In genomic region chr11:78714539-78714938, GRCh38 we compare ENCODE assay signal across 17 cellular contexts.
DNase-seq lines count a peak whose midpoint lies in the region; ATAC-seq, FAIRE-seq and TF ChIP-seq lines count a peak whose summit lies in the region.
"Had no signal": no experiment of that assay in that cellular context is flagged by ENCODE, and none has a peak within 500 bp of the region (broad histone marks: within the 10 kb centered on the region; RNA-seq: fewer than 3 reads in every experiment).

No MANE protein-coding gene starts in this region.

- intact Hi-C loops in left ventricle myocardium superior (cut with micrococcal nuclease) = no loop called here

- TF ChIP-seq POLR2A in H1 (IDR thresholded peaks at IDR 0.05; ENCODE audit: control extremely low read depth in 1 of 2, low read depth in 2 of 2, low read length in 2 of 2) = no peak

- POLR2A ChIA-PET in H1 (lab: Charles Lee; ENCODE audit: partially characterized antibody) = interaction anchor here (2.5 kb wide), 1 partner anchor 69 kb away, joined by 7 read pairs; no protein-coding TSS in a partner anchor

- H3K79me1 ChIP-seq in H1 (ENCODE audit: low read depth, low read length) = no peaks in the 10 kb centered on the region

- no peak overlapping the region for H2BK15ac ChIP-seq in H1 (ENCODE audit: low read length)

- H2AK5ac ChIP-seq in H1 (ENCODE audit: low read depth, low read length) = no peak overlapping the region

- H3K14ac ChIP-seq in H1 (ENCODE audit: insufficient read length) = no peak overlapping the region

- no peak overlapping the region for H3K9ac ChIP-seq in H1 (replicated peaks in 1 of 4; ENCODE audit: extremely low read depth in 1 of 4, low read depth in 3 of 4, low read length in 3 of 4)

- no peak overlapping the region for H3K4me3 ChIP-seq in cardiac muscle cell
- no peak overlapping the region for H3K4me3 ChIP-seq in H1 (ENCODE audit: extremely low read depth in 1 of 4, insufficient read depth in 2 of 4, low read depth in 3 of 4, low read length in 4 of 4)
- H3K4me3 ChIP-seq: ascending aorta had no signal

- H3K27ac ChIP-seq in cardiac muscle cell (peak overlapping the region; percentile 8), H1 (ENCODE audit: low read depth, low read length) (no peak overlapping the region)
- H3K27ac ChIP-seq: ascending aorta had no signal

- H2BK12ac ChIP-seq in H1 (ENCODE audit: low read depth, low read length) = no peak overlapping the region

- no peak overlapping the region for H4K8ac ChIP-seq in H1 (ENCODE audit: extremely low read depth, insufficient read depth, low read length)

- H3K23me2 ChIP-seq in H1 (ENCODE audit: low read depth, low read length) = no peaks in the 10 kb centered on the region

- TF ChIP-seq CTCF in cardiac muscle cell (IDR thresholded peaks at IDR 0.05; ENCODE audit: low read depth, low read length) (no peak), H1 (IDR thresholded peaks at IDR 0.05; ENCODE audit: control extremely low read depth in 1 of 3, insufficient read depth in 1 of 3, low read depth in 1 of 3, low read length in 3 of 3) (no peak)

- 78% methylated on average over 3 of the region's 3 CpGs; no CpG with 5 or more reads in 1 of the 2 experiments for whole genome bisulfite sequencing in H1 (ENCODE audit: extremely low coverage in 1 of 2, insufficient coverage in 1 of 2, insufficient read length in 1 of 2, insufficient replicate concordance in 2 of 2, low coverage in 1 of 2, low lambda C conversion rate in 2 of 2, missing lambda C conversion rate in 1 of 2), 2 experiments

- TF ChIP-seq RAD21 in H1 (IDR thresholded peaks at IDR 0.05 in 1 of 2, conservative IDR thresholded peaks at IDR 0.05 in 1 of 2; ENCODE audit: low read depth in 2 of 2, low read length in 2 of 2) = no peak

- no peaks in the 10 kb centered on the region for H3K79me2 ChIP-seq in H1 (ENCODE audit: control insufficient read depth in 1 of 2, insufficient read depth in 2 of 2, low read length in 2 of 2)

- FAIRE-seq in H1 (lab: Jason Lieb, UNC) (no peak), urothelium cell line (lab: Jason Lieb, UNC) (peak; percentile 97)
- FAIRE-seq: colon had no signal

- no peak for ATAC-seq in left ventricle myocardium superior
- ATAC-seq: stimulated activated naive CD8-positive, alpha-beta T cell treated with anti-CD3 and anti-CD28 coated beads, Interleukin-15, Interleukin-2, amounts not matched to agents 100 U/mL and 50 U/mL, for 24 hours had no signal

- no peak overlapping the region for H3K18ac ChIP-seq in H1 (ENCODE audit: extremely low read depth, low read length)

- H4K91ac ChIP-seq in H1 (replicated peaks; ENCODE audit: insufficient read length, low read length) = no peak overlapping the region

- peaks cover 0 to 2% of the 10 kb centered on the region in 2 experiments for H4K20me1 ChIP-seq in H1 (replicated peaks in 1 of 2; ENCODE audit: control insufficient read depth in 1 of 2, insufficient read depth in 2 of 2, low read length in 2 of 2)

- DNase-seq in cardiac muscle cell (ENCODE audit: low read depth in 1 of 2, low spot score in 1 of 2) (no peak), left ventricle myocardium superior (no peak), NCI-H510A treated with DMSO at 0.1 percent for 48 hours (lab: John Stamatoyannopoulos, UW) (peak; percentile 95), H1 (ENCODE audit: low read depth in 1 of 2, low spot score in 2 of 2) (no peak), urothelium cell line (ENCODE audit: low spot score) (no peak), A172 (ENCODE audit: low spot score) (no peak), retina (no peak)
- no peak for DNase-seq in activated CD4-positive, CD25-positive, alpha-beta regulatory T cell (lab: John Stamatoyannopoulos, UW)
- DNase-seq: 8988T; activated CD4-positive, alpha-beta T cell treated with anti-CD3 and anti-CD28 coated beads for 1 hour; C1 segment of cervical spinal cord; foreskin melanocyte; KG1; Right ventricle myocardium superior; stimulated activated naive CD8-positive, alpha-beta T cell treated with anti-CD3 and anti-CD28 coated beads, Interleukin-15, Interleukin-2, amounts not matched to agents 100 U/mL and 50 U/mL, for 24 hours had no signal

- H2AFZ ChIP-seq in H1 (ENCODE audit: low read length) = no peak overlapping the region

- H3K4ac ChIP-seq in H1 (replicated peaks; ENCODE audit: insufficient read length, low read depth, low read length) = no peak overlapping the region

- no peaks in the 10 kb centered on the region for H3K9me3 ChIP-seq in cardiac muscle cell (ENCODE audit: low read depth)
- H3K9me3 ChIP-seq in H1 (ENCODE audit: insufficient read depth in 2 of 2, low read depth in 1 of 2, low read length in 1 of 2) = no peaks in the 10 kb centered on the region
- H3K9me3 ChIP-seq: ascending aorta had no signal

- no peak overlapping the region for H2BK120ac ChIP-seq in H1 (replicated peaks; ENCODE audit: low read depth, low read length)

- H3K4me1 ChIP-seq in cardiac muscle cell (ENCODE audit: low read depth) = peaks cover 23% of the 10 kb centered on the region
- H3K4me1 ChIP-seq in H1 (replicated peaks in 1 of 4; ENCODE audit: control insufficient read depth in 3 of 4, insufficient read depth in 4 of 4, low read length in 3 of 4) = no peaks in the 10 kb centered on the region
- H3K4me1 ChIP-seq: ascending aorta had no signal

- H3K23ac ChIP-seq in H1 (ENCODE audit: insufficient read length) = no peak overlapping the region

- H3K27me3 ChIP-seq in cardiac muscle cell (no peaks in the 10 kb centered on the region), H1 (replicated peaks in 1 of 4; ENCODE audit: control insufficient read depth in 3 of 4, extremely low read depth in 1 of 4, insufficient read depth in 3 of 4, low read length in 3 of 4) (no peaks in the 10 kb centered on the region)
- H3K27me3 ChIP-seq: ascending aorta had no signal

- H3K4me2 ChIP-seq in H1 (ENCODE audit: insufficient read depth in 1 of 2, low read depth in 2 of 2, low read length in 2 of 2) = no peak overlapping the region

- H2BK5ac ChIP-seq in H1 (ENCODE audit: low read depth, low read length) = no peak overlapping the region

- CTCF ChIA-PET in H1 (lab: Charles Lee; ENCODE audit: partially characterized antibody) = interaction anchor here (0.8 to 14.2 kb wide), 29 partner anchors 9 to 385 kb away, joined by 3 to 314 read pairs (median 7); no protein-coding TSS in a partner anchor

- no peaks in the 10 kb centered on the region for H3K36me3 ChIP-seq in cardiac muscle cell
- no peaks in the 10 kb centered on the region for H3K36me3 ChIP-seq in H1 (ENCODE audit: control insufficient read depth in 2 of 4, insufficient read depth in 4 of 4, low read length in 3 of 4)
- H3K36me3 ChIP-seq: ascending aorta had no signal

- H2BK20ac ChIP-seq in H1 (ENCODE audit: low read length) = no peak overlapping the region

- H3K56ac ChIP-seq in H1 (replicated peaks; ENCODE audit: insufficient read length, low read depth, low read length) = no peak overlapping the region

- no peak for TF ChIP-seq EP300 in H1 (IDR thresholded peaks at IDR 0.05; ENCODE audit: borderline replicate concordance in 1 of 2, low read depth in 2 of 2, low read length in 2 of 2)

- no peak overlapping the region for H4K5ac ChIP-seq in H1 (ENCODE audit: insufficient read length, low read depth, low read length)

TF ChIP-seq in H1, 55 proteins besides CTCF, POLR2A, EP300 and RAD21:
- TF ChIP-seq SIN3A (conservative IDR thresholded peaks at IDR 0.05 in 1 of 2, IDR thresholded peaks at IDR 0.05 in 1 of 2; ENCODE audit: low read depth in 1 of 2, low read length in 2 of 2) (peak in 1 of 2 experiments; percentile 48; a peak in 1 of 4 replicates), ASH2L (IDR thresholded peaks at IDR 0.05; ENCODE audit: low read length) (no peak), TCF12 (IDR thresholded peaks at IDR 0.05; ENCODE audit: low read depth, low read length) (0 out of 2 replicates have a peak, but pooled peaks have one; percentile 48), ZNF274 (IDR thresholded peaks at IDR 0.05; ENCODE audit: borderline replicate concordance, extremely low read depth, low read length) (no peak)
